20 cellular contexts compared by ENCODE assay signal in the genomic region with DNA sequence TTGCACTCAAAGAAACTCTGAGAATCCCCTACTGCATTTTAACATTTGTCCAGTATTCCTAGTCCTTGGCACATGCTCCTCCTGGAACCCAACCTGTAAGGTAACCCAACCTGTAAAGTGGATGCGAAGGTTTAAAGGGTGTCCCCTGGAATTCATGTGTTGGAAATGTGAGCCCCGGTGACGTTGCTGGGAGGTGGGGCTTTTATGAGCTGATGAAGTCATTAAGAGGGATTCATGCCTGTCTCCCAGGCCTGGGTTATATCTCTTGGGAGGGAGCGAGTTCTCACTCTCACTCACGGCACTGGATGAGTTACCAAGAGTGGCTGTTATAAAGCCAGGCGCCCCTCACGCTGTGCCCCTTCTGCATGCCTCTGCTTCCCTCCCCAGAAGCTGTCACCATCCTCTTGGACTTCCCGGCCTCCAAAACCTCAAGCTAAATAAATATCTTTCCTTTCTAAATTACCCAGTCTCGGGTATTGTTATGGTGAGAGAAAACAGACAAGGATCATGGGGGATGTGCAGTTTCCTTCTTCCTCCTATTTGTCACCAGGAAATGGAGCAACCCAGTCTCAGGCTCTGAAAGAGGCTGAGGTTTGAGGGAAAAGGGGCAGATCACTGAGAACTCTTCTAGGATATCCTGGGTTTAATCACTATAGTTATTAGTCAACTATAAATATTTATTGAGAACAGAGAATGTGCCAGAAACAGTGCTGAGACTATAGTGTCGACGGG. TPM values are rescaled to one million over a fixed set of nuclear protein-coding genes. Genes with fewer than 3 reads are reported as not detected.
DNase-seq lines count a peak whose midpoint lies in the region; ATAC-seq and TF ChIP-seq lines count a peak whose summit lies in the region.
"Had no signal": no experiment of that assay in that cellular context is flagged by ENCODE, and none has a peak within 500 bp of the region (broad histone marks: within the 10 kb centered on the region; RNA-seq: fewer than 3 reads in every experiment).

No MANE protein-coding gene starts in this region.

- ATAC-seq in GM18520 (IDR thresholded peaks at IDR 0.05; ENCODE audit: unreplicated experiment) (no peak), GM18505 (IDR thresholded peaks at IDR 0.05; ENCODE audit: unreplicated experiment) (no peak)
- ATAC-seq: effector memory CD8-positive, alpha-beta T cell; Right ventricle myocardium inferior had no signal

- WGBS in smooth muscle cell (ENCODE audit: low lambda C conversion rate): 45% methylated on average over 11 of the region's 11 CpGs

- peaks cover 20% of the 10 kb centered on the region for H3F3A ChIP-seq in smooth muscle cell (ENCODE audit: low read depth)

- peaks cover 27% of the 10 kb centered on the region for H3K36me3 Mint-ChIP-seq in endothelial cell (ENCODE audit: low read depth, unreplicated experiment)

- TF ChIP-seq POLR2A in NB4 (IDR thresholded peaks at IDR 0.05; ENCODE audit: extremely low read depth, insufficient read length): no peak
- TF ChIP-seq POLR2A in GM18505 (IDR thresholded peaks at IDR 0.05; ENCODE audit: borderline replicate concordance, extremely low read depth, insufficient read depth, insufficient read length): no peak

- H3K79me2 ChIP-seq in smooth muscle cell (ENCODE audit: low read depth): peaks cover 4% of the 10 kb centered on the region

- peaks cover 10% of the 10 kb centered on the region for H3K27me3 Mint-ChIP-seq in endothelial cell (ENCODE audit: unreplicated experiment)
- H3K27me3 Mint-ChIP-seq: effector memory CD8-positive, alpha-beta T cell had no signal

- DNase-seq in SIG-M5 treated with dmso at 0.1 percent for 504 hours (lab: John Stamatoyannopoulos, UW; ENCODE audit: unreplicated experiment) (peak; percentile 55), SIG-M5 (lab: John Stamatoyannopoulos, UW) (no peak), NB4 (ENCODE audit: low read depth) (peak; percentile 32), endothelial cell (ENCODE audit: low spot score) (no peak), smooth muscle cell (lab: John Stamatoyannopoulos, UW; ENCODE audit: unreplicated experiment) (no peak), inferior parietal cortex (ENCODE audit: extremely low spot score) (no peak)
- DNase-seq: 8988T; central memory CD4-positive, alpha-beta T cell; DMS153; effector memory CD8-positive, alpha-beta T cell; hypothalamus; NCI-H2029; NCI-H446 treated with DMSO at 0.1 percent for 48 hours had no signal

- TF ChIP-seq CTCF in NB4 (IDR thresholded peaks at IDR 0.05; ENCODE audit: low read depth, low read length): no peak
- no peak for TF ChIP-seq CTCF in endothelial cell (IDR thresholded peaks at IDR 0.05; ENCODE audit: unreplicated experiment)
- TF ChIP-seq CTCF in smooth muscle cell (IDR thresholded peaks at IDR 0.05; ENCODE audit: borderline replicate concordance, insufficient read depth, poor library complexity, severe bottlenecking): no peak

- no peak overlapping the region for H2AFZ ChIP-seq in smooth muscle cell (ENCODE audit: low read depth)

- H3K27ac Mint-ChIP-seq in endothelial cell (ENCODE audit: unreplicated experiment): peak overlapping the region; percentile 88
- H3K27ac Mint-ChIP-seq: activated T-helper 2 cell treated with anti-CD3 and anti-CD28 coated beads, Interferon-gamma antibody, Interleukin-2, Interleukin-4, amounts not matched to agents 10 μg/mL and 5 μg/mL and 100 μg/mL, durations not matched to agents 14 hours and 24 hours and 36 hours; effector memory CD8-positive, alpha-beta T cell had no signal

- H3K9ac ChIP-seq in smooth muscle cell (ENCODE audit: low read depth): no peak overlapping the region

- H3K4me1 ChIP-seq in smooth muscle cell (ENCODE audit: low read depth): peaks cover 12% of the 10 kb centered on the region

- no peak overlapping the region for H3K4me3 ChIP-seq in NB4 (ENCODE audit: low read depth, low read length)
- H3K4me3 ChIP-seq in smooth muscle cell: no peak overlapping the region
- H3K4me3 ChIP-seq: adrenal gland, suprapubic skin had no signal

- no peaks in the 10 kb centered on the region for H3K27me3 ChIP-seq in smooth muscle cell (ENCODE audit: low read depth)
- H3K27me3 ChIP-seq: adrenal gland, suprapubic skin had no signal

- H3K4me3 Mint-ChIP-seq in endothelial cell (ENCODE audit: unreplicated experiment): peak overlapping the region; percentile 31
- H3K4me3 Mint-ChIP-seq: effector memory CD8-positive, alpha-beta T cell had no signal

- H3K4me1 Mint-ChIP-seq in endothelial cell (ENCODE audit: unreplicated experiment): peaks cover 47% of the 10 kb centered on the region

- H3K4me2 ChIP-seq in smooth muscle cell: peak overlapping the region; percentile 68

- no peaks in the 10 kb centered on the region for H3K9me3 Mint-ChIP-seq in endothelial cell (ENCODE audit: unreplicated experiment)
- H3K9me3 Mint-ChIP-seq: activated T-helper 2 cell treated with anti-CD3 and anti-CD28 coated beads, Interferon-gamma antibody, Interleukin-2, Interleukin-4, amounts not matched to agents 10 μg/mL and 5 μg/mL and 100 μg/mL, durations not matched to agents 14 hours and 24 hours and 36 hours; effector memory CD8-positive, alpha-beta T cell had no signal

- H3K9me3 ChIP-seq in smooth muscle cell (replicated peaks; ENCODE audit: low read depth): no peaks in the 10 kb centered on the region
- H3K9me3 ChIP-seq: adrenal gland, suprapubic skin had no signal

- H4K20me1 ChIP-seq in smooth muscle cell (ENCODE audit: low read depth): peaks cover 4% of the 10 kb centered on the region

- peak overlapping the region; percentile 56 for H3K27ac ChIP-seq in smooth muscle cell (ENCODE audit: low read depth)
- H3K27ac ChIP-seq: adrenal gland, C4-2B, suprapubic skin had no signal

- no peaks in the 10 kb centered on the region for H3K36me3 ChIP-seq in smooth muscle cell (ENCODE audit: low read depth)
- H3K36me3 ChIP-seq: suprapubic skin had no signal

RNA-seq across cellular contexts. Expression of a gene that starts 7.6 kb away (rescaled TPM):
- 25.0 TPM for total RNA-seq in endothelial cell (ENCODE audit: unreplicated experiment)
- 22.2 and 28.7 TPM in 2 replicates for total RNA-seq in smooth muscle cell
- polyA plus RNA-seq in smooth muscle cell: 24.4 and 35.4 TPM in 2 replicates

Comparison
In these comparisons a context has a peak if more than half of its experiments do, and no peak if none do; other contexts are left out.
1. DNase-seq: peak in SIG-M5 treated with dmso at 0.1 percent for 504 hours (single experiment) and NB4 (single experiment); none in SIG-M5 (single experiment), endothelial cell (single experiment), smooth muscle cell (single experiment) and inferior parietal cortex (single experiment).